In genomic region chr5:96196890-96197289, GRCh38 we compare ENCODE assay signal across 21 cellular contexts.
A peak's percentile ranks its signal among the peaks of the same experiment; 100 is the strongest.
DNase-seq lines count a peak whose midpoint lies in the region; ATAC-seq and TF ChIP-seq lines count a peak whose summit lies in the region.
"Had no signal": no experiment of that assay in that cellular context is flagged by ENCODE, and none has a peak within 500 bp of the region (broad histone marks: within the 10 kb centered on the region; RNA-seq: fewer than 3 reads in every experiment).

No MANE protein-coding gene starts in this region.

- ATAC-seq in sciatic nerve: peak; percentile 66
- ATAC-seq in effector memory CD8-positive, alpha-beta T cell (replicated peaks): no peak
- ATAC-seq: foreskin keratinocyte had no signal

- peak overlapping the region; percentile 23; the same call in 1 of the 2 replicates for H2AFZ ChIP-seq in OCI-LY3 (ENCODE audit: low read depth, low read length)

- H3K27ac ChIP-seq in OCI-LY3 (ENCODE audit: low read length): no peak overlapping the region
- H3K27ac ChIP-seq: brain microvascular endothelial cell, foreskin keratinocyte, SJCRH30 had no signal

- H3K4me1 ChIP-seq in OCI-LY3 (ENCODE audit: low read length): peaks cover 5% of the 10 kb centered on the region
- H3K4me1 ChIP-seq: foreskin keratinocyte, HAP-1, SJCRH30 had no signal

- no peak overlapping the region for H3K9ac ChIP-seq in OCI-LY3 (ENCODE audit: low read length)

- no peak overlapping the region for H3K4me3 Mint-ChIP-seq in effector memory CD8-positive, alpha-beta T cell
- H3K4me3 Mint-ChIP-seq: activated CD4-positive, alpha-beta T cell treated with anti-CD3 and anti-CD28 coated beads, Interleukin-2, amount 10 ng/mL, durations not matched to agents 7 days and 5 days; activated naive CD8-positive, alpha-beta T cell treated with anti-CD3 and anti-CD28 coated beads, Interleukin-2, amount 10 ng/mL, durations not matched to agents 7 days and 5 days; immature natural killer cell; T-helper 1 cell treated with Interleukin-12 subunit alpha and Interleukin-12 subunit beta and Interleukin-4 antibody, amounts not matched to agents 30 μg/mL and 1 μg/mL, for 36 hours had no signal

- H3K4me2 ChIP-seq in OCI-LY3 (ENCODE audit: low read length): no peak overlapping the region

- no peaks in the 10 kb centered on the region for H3K36me3 ChIP-seq in OCI-LY3 (replicated peaks; ENCODE audit: low read depth, low read length)
- H3K36me3 ChIP-seq: brain microvascular endothelial cell, HAP-1, sigmoid colon, SJCRH30 had no signal

- no peaks in the 10 kb centered on the region for H3K36me3 Mint-ChIP-seq in effector memory CD8-positive, alpha-beta T cell (ENCODE audit: insufficient read depth)
- H3K36me3 Mint-ChIP-seq: activated naive CD8-positive, alpha-beta T cell treated with anti-CD3 and anti-CD28 coated beads, Interleukin-2, amount 10 ng/mL, durations not matched to agents 7 days and 5 days; immature natural killer cell had no signal

- H3K79me2 ChIP-seq in OCI-LY3 (ENCODE audit: low read length): no peaks in the 10 kb centered on the region

- H3K4me3 ChIP-seq in OCI-LY3 (ENCODE audit: low read length) (no peak overlapping the region), fibroblast of the aortic adventitia (ENCODE audit: low read depth, low read length) (no peak overlapping the region)
- H3K4me3 ChIP-seq: HAP-1, lung, sigmoid colon, SJCRH30 had no signal

- intact Hi-C loops in sciatic nerve (cut with DNase I): no loop called here

- no peaks in the 10 kb centered on the region for H4K20me1 ChIP-seq in OCI-LY3 (ENCODE audit: insufficient read depth, low read length)

- no peaks in the 10 kb centered on the region for H3K9me3 ChIP-seq in OCI-LY3 (ENCODE audit: insufficient read depth, low read length)
- H3K9me3 ChIP-seq: HAP-1, sigmoid colon, SJCRH30 had no signal

- H3K9me3 Mint-ChIP-seq in effector memory CD8-positive, alpha-beta T cell: no peaks in the 10 kb centered on the region
- H3K9me3 Mint-ChIP-seq: activated CD4-positive, alpha-beta T cell treated with anti-CD3 and anti-CD28 coated beads, Interleukin-2, amount 10 ng/mL, durations not matched to agents 7 days and 5 days; activated naive CD8-positive, alpha-beta T cell treated with anti-CD3 and anti-CD28 coated beads, Interleukin-2, amount 10 ng/mL, durations not matched to agents 7 days and 5 days; immature natural killer cell; T-helper 1 cell treated with Interleukin-12 subunit alpha and Interleukin-12 subunit beta and Interleukin-4 antibody, amounts not matched to agents 30 μg/mL and 1 μg/mL, for 36 hours had no signal

- H3K27me3 Mint-ChIP-seq in effector memory CD8-positive, alpha-beta T cell: peaks cover 0 to 10% of the 10 kb centered on the region in 2 donors

- no peak for TF ChIP-seq CTCF in OCI-LY3 (IDR thresholded peaks at IDR 0.05; ENCODE audit: low read depth, low read length)
- TF ChIP-seq CTCF in fibroblast of the aortic adventitia (IDR thresholded peaks at IDR 0.05; ENCODE audit: insufficient read depth, low read length): no peak

- H3K27ac Mint-ChIP-seq in effector memory CD8-positive, alpha-beta T cell: no peak overlapping the region
- H3K27ac Mint-ChIP-seq: activated CD4-positive, alpha-beta T cell treated with anti-CD3 and anti-CD28 coated beads, Interleukin-2, amount 10 ng/mL, durations not matched to agents 7 days and 5 days; activated naive CD8-positive, alpha-beta T cell treated with anti-CD3 and anti-CD28 coated beads, Interleukin-2, amount 10 ng/mL, durations not matched to agents 7 days and 5 days; immature natural killer cell; T-helper 1 cell treated with Interleukin-12 subunit alpha and Interleukin-12 subunit beta and Interleukin-4 antibody, amounts not matched to agents 30 μg/mL and 1 μg/mL, for 36 hours had no signal

- peak; percentile 17 for DNase-seq in CD1c-positive myeloid dendritic cell (ENCODE audit: extremely low spot score)
- DNase-seq in fibroblast of the aortic adventitia (ENCODE audit: low read depth): peak; percentile 30
- no peak for DNase-seq in sciatic nerve (ENCODE audit: low spot score)
- DNase-seq in NCI-H748 (lab: John Stamatoyannopoulos, UW; ENCODE audit: unreplicated experiment): no peak
- no peak for DNase-seq in NCI-H2196 (lab: John Stamatoyannopoulos, UW; ENCODE audit: unreplicated experiment)
- DNase-seq in effector memory CD8-positive, alpha-beta T cell: no peak
- DNase-seq: activated CD4-positive, alpha-beta T cell treated with anti-CD3 and anti-CD28 coated beads, Interleukin-2, amount 10 ng/mL, durations not matched to agents 7 days and 5 days; activated naive CD8-positive, alpha-beta T cell treated with anti-CD3 and anti-CD28 coated beads, Interleukin-2, amount 10 ng/mL, durations not matched to agents 7 days and 5 days; brain microvascular endothelial cell; cortex of kidney; DMS79 treated with DMSO at 0.1 percent for 48 hours; foreskin keratinocyte; immature natural killer cell; NCI-H1105 treated with DMSO at 0.1 percent for 48 hours; NCI-H2081; sigmoid colon; SJCRH30 had no signal

- H3K4me1 Mint-ChIP-seq in effector memory CD8-positive, alpha-beta T cell (ENCODE audit: low read depth in 2 of 2): no peaks in the 10 kb centered on the region
- H3K4me1 Mint-ChIP-seq: activated CD4-positive, alpha-beta T cell treated with anti-CD3 and anti-CD28 coated beads, Interleukin-2, amount 10 ng/mL, durations not matched to agents 7 days and 5 days; immature natural killer cell had no signal

- no peaks in the 10 kb centered on the region for H3K27me3 ChIP-seq in OCI-LY3 (ENCODE audit: low read depth, low read length)
- H3K27me3 ChIP-seq: brain microvascular endothelial cell, foreskin keratinocyte, sigmoid colon, SJCRH30 had no signal

Comparison
In these comparisons a context has a peak if more than half of its experiments do, and no peak if none do; other contexts are left out.
1. DNase-seq: peak in CD1c-positive myeloid dendritic cell (single experiment) and fibroblast of the aortic adventitia (single experiment); none in sciatic nerve (single experiment), NCI-H748 (single experiment), NCI-H2196 (single experiment) and effector memory CD8-positive, alpha-beta T cell (0 of 3).